In the genomic region with DNA sequence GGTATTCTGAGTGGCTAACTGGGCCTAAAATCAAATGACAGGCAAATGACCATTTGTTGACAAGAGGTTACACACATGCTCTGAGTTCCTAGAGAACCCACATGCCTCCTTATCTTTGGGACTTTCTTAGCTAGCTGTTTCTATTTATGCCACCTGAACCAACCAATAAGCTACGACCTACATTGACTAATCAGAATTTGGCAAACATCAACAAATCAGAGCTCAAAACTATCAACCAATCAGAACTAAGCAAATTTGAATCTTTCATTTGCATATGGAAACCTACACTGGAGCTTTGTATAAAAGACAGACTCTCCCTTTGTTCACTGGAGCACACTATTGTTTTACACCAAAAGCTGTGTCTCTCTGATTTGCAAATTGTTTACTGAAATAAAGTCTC, we compare ENCODE assay signal across 22 cellular contexts.
DNase-seq lines count a peak whose midpoint lies in the region; ATAC-seq lines count a peak whose summit lies in the region.
"Had no signal": no experiment of that assay in that cellular context is flagged by ENCODE, and none has a peak within 500 bp of the region (broad histone marks: within the 10 kb centered on the region; RNA-seq: fewer than 3 reads in every experiment).

No MANE protein-coding gene starts in this region.

- DNase-seq in NAMALWA (ENCODE audit: low spot score) (peak; percentile 6), caudate nucleus (lab: John Stamatoyannopoulos, UW) (peak in 1 of 61 donors; percentile 0), iPS-NIHi11 (ENCODE audit: low spot score) (peak; percentile 8), pons (ENCODE audit: low spot score) (peak; percentile 89), AG08396 (ENCODE audit: low spot score) (no peak), NCI-H1048 (lab: John Stamatoyannopoulos, UW) (no peak), GM23248 (no peak)
- DNase-seq: Calu3; CD8-positive, alpha-beta T cell; GF-D8; H9; IMR-90; NCI-H1092 treated with DMSO at 0.1 percent for 48 hours; NCI-H146; NCI-H2029 treated with DMSO at 0.1 percent for 48 hours; NCI-H510A treated with DMSO at 0.1 percent for 48 hours; NCI-H82; PC-3 had no signal

- H3K9me3 ChIP-seq in GM23248 (ENCODE audit: low read depth), result no peaks in the 10 kb centered on the region
- H3K9me3 ChIP-seq: A549; BLaER1 treated with 17β-estradiol and CSF1 and Interleukin-3, amounts not matched to agents 10 nM and 100 nM had no signal

- in situ Hi-C loops in GM23248 (cut with MboI), result no loop called here

- WGBS in GM23248 (ENCODE audit: low coverage in 1 of 2, low lambda C conversion rate in 2 of 2, missing lambda C conversion rate in 2 of 2), 2 experiments, result 21 to 31% methylated on average over 1 of the region's 1 CpG

- H3K27ac ChIP-seq in caudate nucleus (ENCODE audit: low read depth, low read length) (peak overlapping the region; percentile 11), GM23248 (no peak overlapping the region)
- H3K27ac ChIP-seq: A549; BLaER1 treated with 17β-estradiol and CSF1 and Interleukin-3, amounts not matched to agents 10 nM and 100 nM; RWPE1 had no signal

- H3K27me3 ChIP-seq in GM23248 (replicated peaks; ENCODE audit: insufficient read depth), result no peaks in the 10 kb centered on the region
- H3K27me3 ChIP-seq: BLaER1 treated with 17β-estradiol and CSF1 and Interleukin-3, amounts not matched to agents 10 nM and 100 nM had no signal

- ATAC-seq in HG03378 (IDR thresholded peaks at IDR 0.05; ENCODE audit: unreplicated experiment), result no peak
- ATAC-seq: A549; CD8-positive, alpha-beta T cell; PC-3 had no signal

- no peak overlapping the region for H3K9ac ChIP-seq in GM23248
- H3K9ac ChIP-seq: BLaER1 treated with 17β-estradiol and CSF1 and Interleukin-3, amounts not matched to agents 10 nM and 100 nM had no signal

- no peaks in the 10 kb centered on the region for H3K9me2 ChIP-seq in GM23248 (ENCODE audit: insufficient read depth)

- H3K36me3 ChIP-seq in GM23248 (ENCODE audit: low read depth), result no peaks in the 10 kb centered on the region
- H3K36me3 ChIP-seq: BLaER1 treated with 17β-estradiol and CSF1 and Interleukin-3, amounts not matched to agents 10 nM and 100 nM had no signal

- no peaks in the 10 kb centered on the region for H4K20me1 ChIP-seq in GM23248 (ENCODE audit: insufficient read depth)
- H4K20me1 ChIP-seq: BLaER1 treated with 17β-estradiol and CSF1 and Interleukin-3, amounts not matched to agents 10 nM and 100 nM had no signal

- no peak overlapping the region for H2AFZ ChIP-seq in GM23248

- no peaks in the 10 kb centered on the region for H3F3A ChIP-seq in GM23248 (ENCODE audit: insufficient read depth)

- H3K4me1 ChIP-seq in GM23248 (ENCODE audit: insufficient read depth), result no peaks in the 10 kb centered on the region
- H3K4me1 ChIP-seq: A549; BLaER1 treated with 17β-estradiol and CSF1 and Interleukin-3, amounts not matched to agents 10 nM and 100 nM had no signal

- H3K4me3 ChIP-seq in GM23248, result no peak overlapping the region
- H3K4me3 ChIP-seq: A549; BLaER1 treated with 17β-estradiol and CSF1 and Interleukin-3, amounts not matched to agents 10 nM and 100 nM had no signal

- H3K4me2 ChIP-seq in GM23248 (ENCODE audit: unreplicated experiment), result no peak overlapping the region
- H3K4me2 ChIP-seq: A549; BLaER1 treated with 17β-estradiol and CSF1 and Interleukin-3, amounts not matched to agents 10 nM and 100 nM had no signal

- H3K79me2 ChIP-seq in GM23248 (ENCODE audit: insufficient read depth), result no peaks in the 10 kb centered on the region

Comparison
In these comparisons a context has a peak if more than half of its experiments do, and no peak if none do; other contexts are left out.
1. DNase-seq: peak in NAMALWA (single experiment), iPS-NIHi11 (single experiment) and pons (single experiment); none in AG08396 (single experiment), NCI-H1048 (single experiment) and GM23248 (single experiment).